In the genomic region with DNA sequence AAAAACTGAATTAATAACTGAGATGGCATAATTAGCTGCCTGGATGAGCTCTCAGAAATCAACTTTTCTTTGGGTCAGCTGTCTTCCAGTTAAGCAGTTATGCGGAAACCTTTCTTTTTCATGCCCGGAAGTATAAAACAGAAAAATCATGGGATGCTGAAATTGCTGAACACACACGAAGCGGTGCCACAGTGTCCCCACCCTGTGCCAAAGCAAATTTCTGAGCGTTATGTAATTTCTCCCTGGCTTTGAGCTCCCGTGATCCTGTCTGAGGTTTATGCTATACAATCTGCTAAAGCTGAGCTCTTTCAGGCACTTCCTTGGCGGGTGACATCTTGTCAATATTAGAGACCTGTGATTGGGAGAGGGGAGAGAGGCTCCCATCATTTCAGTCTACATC, we compare ENCODE assay signal across 19 cellular contexts.
"Had no signal": no experiment of that assay in that cellular context is flagged by ENCODE, and none has a peak within 500 bp of the region (broad histone marks: within the 10 kb centered on the region; RNA-seq: fewer than 3 reads in every experiment).

No MANE protein-coding gene starts in this region.

- H3K4me3 Mint-ChIP-seq: activated T-helper 17 cell treated with anti-CD3 and anti-CD28 coated beads, Interleukin-2, amount 50 U/mL, for 72 hours; mesothelial cell of epicardium; neural crest cell; stimulated activated effector memory CD8-positive, alpha-beta T cell treated with anti-CD3 and anti-CD28 coated beads, Interleukin-12 subunit alpha, Interleukin-12 subunit beta, amount 100 ng/mL, for 72 hours; T-cell had no signal

- H3K9me3 ChIP-seq: esophagus muscularis mucosa, ovary, right lobe of liver, SK-N-SH had no signal

- H3K27ac ChIP-seq: esophagus muscularis mucosa, foreskin keratinocyte, ovary, right lobe of liver had no signal

- H3K27ac Mint-ChIP-seq: activated T-helper 17 cell treated with anti-CD3 and anti-CD28 coated beads, Interleukin-2, amount 50 U/mL, for 72 hours; mesothelial cell of epicardium; stimulated activated effector memory CD8-positive, alpha-beta T cell treated with anti-CD3 and anti-CD28 coated beads, Interleukin-12 subunit alpha, Interleukin-12 subunit beta, amount 100 ng/mL, for 72 hours; T-cell had no signal

- H3K9me3 Mint-ChIP-seq: activated T-helper 17 cell treated with anti-CD3 and anti-CD28 coated beads, Interleukin-2, amount 50 U/mL, for 72 hours; neural crest cell; T-cell had no signal

- H3K36me3 Mint-ChIP-seq: stimulated activated effector memory CD8-positive, alpha-beta T cell treated with anti-CD3 and anti-CD28 coated beads, Interleukin-12 subunit alpha, Interleukin-12 subunit beta, amount 100 ng/mL, for 72 hours; T-cell had no signal

- H3K4me2 ChIP-seq: SK-N-SH had no signal

- H3K4me1 ChIP-seq: right lobe of liver had no signal

- H3K36me3 ChIP-seq: esophagus muscularis mucosa, ovary, right lobe of liver had no signal

- H3K27me3 ChIP-seq: esophagus muscularis mucosa, foreskin keratinocyte, right lobe of liver had no signal

- H3K4me3 ChIP-seq: esophagus muscularis mucosa, ovary, right lobe of liver had no signal

- H3K9ac ChIP-seq: SK-N-SH had no signal

- H3K4me1 Mint-ChIP-seq: activated T-helper 17 cell treated with anti-CD3 and anti-CD28 coated beads, Interleukin-2, amount 50 U/mL, for 72 hours; neural crest cell; stimulated activated effector memory CD8-positive, alpha-beta T cell treated with anti-CD3 and anti-CD28 coated beads, Interleukin-12 subunit alpha, Interleukin-12 subunit beta, amount 100 ng/mL, for 72 hours; T-cell had no signal

- DNase-seq: activated CD4-positive, alpha-beta T cell treated with anti-CD3 and anti-CD28 coated beads, Interleukin-2, amount 50 U/mL, for 48 hours; activated naive CD4-positive, alpha-beta T cell treated with anti-CD3 and anti-CD28 coated beads, Interleukin-2, amount 50 U/mL, for 16 hours; cortex of kidney; effector CD4-positive, alpha-beta T cell; foreskin keratinocyte; head of caudate nucleus; kidney glomerular epithelial cell; ovary; right lobe of liver; SK-N-SH; stimulated activated CD4-positive, alpha-beta T cell treated with anti-CD3 and anti-CD28 coated beads, Interleukin-1b, Interleukin-23, amount 100 ng/mL, for 48 hours; T-cell; T1000; trophoblast cell had no signal
